ENCODE assay signal across 8 cellular contexts in the genomic region with DNA sequence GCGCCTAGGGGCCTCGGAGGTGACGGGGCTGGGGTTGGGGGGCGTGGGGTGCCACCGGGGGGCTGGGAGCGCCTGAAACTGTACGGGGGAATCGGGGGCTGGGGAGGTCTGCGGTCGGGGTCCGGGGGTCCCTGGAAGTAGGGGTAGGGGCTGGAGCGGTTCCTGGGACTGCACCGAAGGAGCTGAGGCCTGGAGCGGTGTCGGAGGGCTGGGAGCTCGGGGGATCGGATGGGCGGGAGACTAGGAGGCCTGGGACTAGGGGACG. TPM values are rescaled to one million over a fixed set of nuclear protein-coding genes. Genes with fewer than 3 reads are reported as not detected.
DNase-seq lines count a peak whose midpoint lies in the region; ATAC-seq and TF ChIP-seq lines count a peak whose summit lies in the region.

No MANE protein-coding gene starts in this region.

- H3K27ac Mint-ChIP-seq in IgD-negative memory B cell = peak overlapping the region in 2 of 3 donors; percentile 96 to 97
- peak overlapping the region; percentile 81 to 98 (median 94) for H3K27ac Mint-ChIP-seq in naive B cell

- no peak for ATAC-seq in naive B cell (ENCODE audit: low read depth in 2 of 2)
- no peak for ATAC-seq in HG03095 (IDR thresholded peaks at IDR 0.05; ENCODE audit: unreplicated experiment)
- ATAC-seq in GM21737 (IDR thresholded peaks at IDR 0.05; ENCODE audit: unreplicated experiment) = no peak

- H3K4me3 ChIP-seq in AG09309 (ENCODE audit: control insufficient read depth, low read depth, low read length) = peak overlapping the region; percentile 69

- DNase-seq in AG09309 (ENCODE audit: low read depth) (no peak), dermis blood vessel endothelial cell (peak; percentile 25), naive B cell (no peak), cerebellar cortex (ENCODE audit: low spot score) (no peak)
- no peak for DNase-seq in activated CD4-positive, alpha-beta T cell treated with anti-CD3 and anti-CD28 coated beads, Interleukin-2, amount 50 U/mL, for 48 hours

- no peaks in the 10 kb centered on the region for H3K27me3 Mint-ChIP-seq in IgD-negative memory B cell
- no peaks in the 10 kb centered on the region for H3K27me3 Mint-ChIP-seq in naive B cell

- H3K4me3 Mint-ChIP-seq in IgD-negative memory B cell = peak overlapping the region; percentile 88 to 98 (median 96)
- H3K4me3 Mint-ChIP-seq in naive B cell = peak overlapping the region; percentile 89 to 99 (median 94)

- TF ChIP-seq CTCF in AG09309 (IDR thresholded peaks at IDR 0.05; ENCODE audit: control insufficient read depth, insufficient read depth, low read depth, low read length, missing control alignments) = no peak

- no peaks in the 10 kb centered on the region for H3K36me3 Mint-ChIP-seq in IgD-negative memory B cell
- peaks cover 0 to 8% of the 10 kb centered on the region in 2 donors for H3K36me3 Mint-ChIP-seq in naive B cell

- H3K4me1 Mint-ChIP-seq in IgD-negative memory B cell (peaks cover 16 to 27% (median 20%) of the 10 kb centered on the region in 3 donors), naive B cell (peaks cover 28 to 43% (median 33%) of the 10 kb centered on the region in 3 donors)

- no peaks in the 10 kb centered on the region for H3K9me3 Mint-ChIP-seq in IgD-negative memory B cell
- H3K9me3 Mint-ChIP-seq in naive B cell = no peaks in the 10 kb centered on the region

RNA-seq across cellular contexts. Expression of a gene that starts 0.4 kb away (rescaled TPM):
- 58.8 TPM for polyA plus RNA-seq in IgD-negative memory B cell
- 33.0 and 36.1 TPM in 2 replicates for total RNA-seq in dermis blood vessel endothelial cell
- 10 to 100 TPM; 14.2 to 69.9 (median 21.2) TPM for polyA plus RNA-seq in naive B cell (ENCODE audit: low read depth in 6 of 6)

RNA-seq across cellular contexts. Expression of a gene that starts 23.1 kb away (rescaled TPM):
- polyA plus RNA-seq in IgD-negative memory B cell = 1.8 TPM
- not detected in 2 replicates for total RNA-seq in dermis blood vessel endothelial cell
- not detected for polyA plus RNA-seq in naive B cell (ENCODE audit: low read depth in 6 of 6)

RNA-seq across cellular contexts. Expression of a gene that starts 54.8 kb away (rescaled TPM):
- polyA plus RNA-seq in IgD-negative memory B cell (206 TPM), naive B cell (ENCODE audit: low read depth in 6 of 6) (100 to 1,000 TPM; 227 to 320 (median 275) TPM)
- total RNA-seq in dermis blood vessel endothelial cell = 0.17 and 0.79 TPM in 2 replicates
